Comparison of ENCODE assay signal across 27 cellular contexts in the genomic region with DNA sequence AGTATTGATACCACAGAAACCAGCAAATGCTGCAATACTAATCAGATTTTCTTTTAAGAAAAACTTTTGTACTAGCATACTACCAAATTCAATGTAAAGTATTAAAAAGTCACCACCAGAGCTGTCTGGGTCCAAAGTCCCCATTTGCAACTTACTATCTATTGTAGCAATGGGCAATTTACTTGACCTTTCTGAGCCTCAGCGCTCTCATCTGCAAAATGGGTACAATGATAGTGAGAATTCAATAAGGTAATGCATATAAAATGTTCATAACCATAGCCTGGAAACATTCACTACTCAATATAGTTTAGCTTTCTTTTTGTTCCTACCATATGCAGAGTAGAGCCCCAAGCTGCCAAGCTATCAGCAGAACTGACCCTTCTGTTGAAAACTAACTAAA.
"Had no signal": no experiment of that assay in that cellular context is flagged by ENCODE, and none has a peak within 500 bp of the region (broad histone marks: within the 10 kb centered on the region; RNA-seq: fewer than 3 reads in every experiment).

No MANE protein-coding gene starts in this region.

- H3K27me3 Mint-ChIP-seq: dendritic cell treated with granulocyte-macrophage colony-stimulating factor and Interleukin-4, amounts not matched to agents 40 ng/mL and 50 ng/mL, for 4 days; effector memory CD8-positive, alpha-beta T cell; naive thymus-derived CD4-positive, alpha-beta T cell had no signal

- H3K4me3 Mint-ChIP-seq: dendritic cell treated with granulocyte-macrophage colony-stimulating factor and Interleukin-4, amounts not matched to agents 40 ng/mL and 50 ng/mL, for 4 days; effector memory CD8-positive, alpha-beta T cell; endodermal cell; naive thymus-derived CD4-positive, alpha-beta T cell had no signal

- H3K27ac Mint-ChIP-seq: dendritic cell treated with granulocyte-macrophage colony-stimulating factor and Interleukin-4, amounts not matched to agents 40 ng/mL and 50 ng/mL, for 4 days; endodermal cell had no signal

- H3K9me3 ChIP-seq: colonic mucosa, esophagus squamous epithelium, gastrocnemius medialis, heart right ventricle, left lung, lower lobe of right lung had no signal

- H3K4me1 ChIP-seq: colonic mucosa, gastrocnemius medialis had no signal

- H3K27ac ChIP-seq: colonic mucosa, epithelial cell of prostate, esophagus squamous epithelium, gastrocnemius medialis, heart right ventricle, left lung, lower lobe of right lung had no signal

- FAIRE-seq: endometrium, islet of Langerhans, keratinocyte had no signal

- H3K27me3 ChIP-seq: colonic mucosa, esophagus squamous epithelium, gastrocnemius medialis, heart right ventricle, left lung had no signal

- ATAC-seq: effector memory CD8-positive, alpha-beta T cell; esophagus mucosa; gastrocnemius medialis; heart right ventricle; left lung; left ventricle myocardium superior; lower lobe of right lung; naive thymus-derived CD4-positive, alpha-beta T cell had no signal

- H3K9me3 Mint-ChIP-seq: effector memory CD8-positive, alpha-beta T cell had no signal

- H3K4me3 ChIP-seq: colonic mucosa, esophagus squamous epithelium, gastrocnemius medialis, heart right ventricle, left lung, lower lobe of right lung had no signal

- DNase-seq: colonic mucosa; cortex of kidney; effector CD8-positive, alpha-beta T cell; effector memory CD8-positive, alpha-beta T cell; endodermal cell; erythroblast; esophagus squamous epithelium; foreskin fibroblast; foreskin melanocyte; gastrocnemius medialis; glutamatergic neuron; head of caudate nucleus; heart right ventricle; hippocampal formation; left cardiac atrium; left lung; left ventricle myocardium superior; lower lobe of right lung; mesendoderm; midbrain; naive thymus-derived CD4-positive, alpha-beta T cell had no signal

- H3K36me3 ChIP-seq: colonic mucosa, esophagus squamous epithelium, gastrocnemius medialis, heart right ventricle, left lung, lower lobe of right lung had no signal
